8 cellular contexts compared by ENCODE assay signal in genomic region chrX:120604359-120604782, GRCh38. TPM values are rescaled to one million over a fixed set of nuclear protein-coding genes. Genes with fewer than 3 reads are reported as not detected.
A peak's percentile ranks its signal among the peaks of the same experiment; 100 is the strongest.
DNase-seq lines count a peak whose midpoint lies in the region; ATAC-seq, FAIRE-seq and TF ChIP-seq lines count a peak whose summit lies in the region.

No MANE protein-coding gene starts in this region.

- H3K4me3 ChIP-seq in K562 (peak overlapping the region; percentile 86), iPS-18c (ENCODE audit: insufficient read depth, low read depth, low read length) (peak overlapping the region; percentile 70), skin epidermis (peak overlapping the region; percentile 38 to 68 (median 54))

- POLR2A ChIA-PET in RWPE1 (lab: Yijun Ruan, JAX; ENCODE audit: low non-redundant PET) (interaction anchor here (0.6 to 0.8 kb wide), 4 partner anchors 41 to 752 kb away, joined by 3 to 4 read pairs (median 3); partner anchors contain the start of gene UPF3B), K562 (lab: Yijun Ruan, JAX) (interaction anchor here (0.6 to 2.1 kb wide), 8 partner anchors 10 to 1018 kb away, joined by 3 to 15 read pairs (median 3); partner anchors contain the start of gene CUL4B)

- no peaks in the 10 kb centered on the region for H3K27me3 ChIP-seq in K562 (ENCODE audit: control insufficient read depth in 2 of 2, insufficient read depth in 2 of 2, low read length in 2 of 2)

- peaks cover 16% of the 10 kb centered on the region for H3K36me3 Mint-ChIP-seq in Calu3 (ENCODE audit: insufficient read depth, unreplicated experiment)

- H3K4me2 ChIP-seq in K562 (ENCODE audit: insufficient read depth, low read length), result peak overlapping the region; percentile 92

- no peaks in the 10 kb centered on the region for H3K9me1 ChIP-seq in K562 (ENCODE audit: control insufficient read depth, insufficient read depth, low read length)

- WGBS in K562 (ENCODE audit: insufficient coverage, low coverage, missing lambda C conversion rate), result 0% methylated on average over 5 of the region's 5 CpGs

- H2AFZ ChIP-seq in K562 (ENCODE audit: low read depth, low read length), result peak overlapping the region; percentile 95

- no peaks in the 10 kb centered on the region for H3K4me1 Mint-ChIP-seq in Calu3 (ENCODE audit: low read depth, unreplicated experiment)

- peak overlapping the region; percentile 86 to 96; a peak in 3 of 4 replicates for H3K9ac ChIP-seq in K562 (ENCODE audit: insufficient read depth in 1 of 2, low read depth in 2 of 2, low read length in 2 of 2)

- no peaks in the 10 kb centered on the region; a peak in 2 of 5 replicates for H3K4me1 ChIP-seq in K562 (replicated peaks in 1 of 2; ENCODE audit: control insufficient read depth in 2 of 2, insufficient read depth in 2 of 2, low read length in 2 of 2)

- peak; percentile 56 for TF ChIP-seq POLR2A in K562 (conservative IDR thresholded peaks at IDR 0.05)

- peak; percentile 81 for ATAC-seq in K562

- H3K27me3 Mint-ChIP-seq in Calu3 (ENCODE audit: unreplicated experiment), result no peaks in the 10 kb centered on the region

- H3K27ac Mint-ChIP-seq in Calu3 (ENCODE audit: unreplicated experiment), result peak overlapping the region; percentile 94

- peaks cover 34% of the 10 kb centered on the region for H3K79me2 ChIP-seq in K562 (ENCODE audit: control insufficient read depth, insufficient read depth, low read length)

- H4K20me1 ChIP-seq in K562 (replicated peaks; ENCODE audit: control insufficient read depth, insufficient read depth, low read length), result no peaks in the 10 kb centered on the region

- TF ChIP-seq RAD21 in K562 (CRISPR knock-in tag; conservative IDR thresholded peaks at IDR 0.05 in 1 of 2, IDR thresholded peaks at IDR 0.05 in 1 of 2), result no peak

- no peak for TF ChIP-seq EP300 in K562 (IDR thresholded peaks at IDR 0.05; ENCODE audit: low read length)

- intact Hi-C loops in Calu3 (cut with micrococcal nuclease; ENCODE audit: unreplicated experiment) (loop anchor here (2.0 to 10.0 kb wide), 2 partner anchors 44 to 90 kb away; partner anchors contain the start of gene CUL4B), K562 (cut with micrococcal nuclease) (no loop called here)

- peak overlapping the region; percentile 83 for H3K4me3 Mint-ChIP-seq in Calu3 (ENCODE audit: low read depth, unreplicated experiment)

- CTCF ChIA-PET in Calu3 (lab: Charles Lee), result interaction anchor here (0.7 kb wide), 1 partner anchor 43 kb away, joined by 3 read pairs; no protein-coding TSS in a partner anchor
- CTCF ChIA-PET in RWPE1 (lab: Yijun Ruan, JAX), result interaction anchor here (0.6 kb wide), 1 partner anchor 356 kb away, joined by 3 read pairs; no protein-coding TSS in a partner anchor
- CTCF ChIA-PET in K562 (lab: Yijun Ruan, JAX; ENCODE audit: low intra/inter-chr PET ratio), result no interaction called here

- H3K9me3 Mint-ChIP-seq in Calu3 (ENCODE audit: low read depth, unreplicated experiment), result no peaks in the 10 kb centered on the region

- FAIRE-seq in K562 (lab: Jason Lieb, UNC), result peak; percentile 73

- peak; percentile 15 for DNase-seq in Calu3
- peak; percentile 28 for DNase-seq in GM20000 (ENCODE audit: low spot score)
- peak; percentile 6 for DNase-seq in HuH-7.5 (ENCODE audit: low spot score)
- peak; percentile 15 for DNase-seq in RWPE1 (ENCODE audit: low spot score)
- peak; percentile 36 to 53 (median 44) for DNase-seq in K562 (ENCODE audit: extremely low read depth in 1 of 4, low spot score in 3 of 4)
- no peak for DNase-seq in NCI-H1048 (lab: John Stamatoyannopoulos, UW)

- in situ Hi-C loops in K562 (cut with MboI), result no loop called here

- no peak for TF ChIP-seq CTCF in Calu3 (IDR thresholded peaks at IDR 0.05; ENCODE audit: unreplicated experiment)
- no peak for TF ChIP-seq CTCF in GM20000 (IDR thresholded peaks at IDR 0.05; ENCODE audit: extremely low read depth, missing control alignments)
- TF ChIP-seq CTCF in RWPE1 (conservative IDR thresholded peaks at IDR 0.05; ENCODE audit: low read depth), result no peak
- TF ChIP-seq CTCF in K562 (IDR thresholded peaks at IDR 0.05 in 2 of 3, conservative IDR thresholded peaks at IDR 0.05 in 1 of 3; ENCODE audit: insufficient read depth in 2 of 3, low read depth in 1 of 3, low read length in 3 of 3), result no peak

- peaks cover 33% of the 10 kb centered on the region; the same call in 2 of the 3 replicates for H3K36me3 ChIP-seq in K562 (ENCODE audit: control insufficient read depth, insufficient read depth, low read length)

- H3K9me3 ChIP-seq in K562 (replicated peaks; ENCODE audit: control insufficient read depth, insufficient read depth, low read depth, low read length), result no peaks in the 10 kb centered on the region
- no peaks in the 10 kb centered on the region for H3K9me3 ChIP-seq in iPS-18c (ENCODE audit: control insufficient read depth, insufficient read depth, low read length)

- BruUV-seq in Calu3 (replicated peaks; lab: Mats Ljungman, UMichigan) (no TSS peak), K562 (replicated peaks; lab: Mats Ljungman, UMichigan) (TSS peak; percentile 74)

- H3K27ac ChIP-seq in RWPE1, result peak overlapping the region; percentile 87
- H3K27ac ChIP-seq in K562 (ENCODE audit: extremely low read depth, low read depth, low read length), result peak overlapping the region; percentile 95
- peak overlapping the region; percentile 54 to 91 (median 88) for H3K27ac ChIP-seq in skin epidermis

RNA-seq across cellular contexts. Expression of gene MCTS1, which starts 0.5 kb away (rescaled TPM):
- total RNA-seq in Calu3 (2022) (64.7 and 67.7 TPM in 2 replicates), K562 (2014; rRNA removed) (64.9 and 65.3 TPM in 2 replicates), K562 (2014; rRNA removed; fragmentation: Illumina TruSeq; extraction: Trizol) (153 and 171 TPM in 2 replicates), K562 (2015; rRNA removed; fragmentation: Illumina TruSeq; extraction: Trizol) (140 and 152 TPM in 2 replicates), K562 (2021) (101 and 114 TPM in 2 replicates)
- 28.2 and 51.5 TPM in 2 replicates for total RNA-seq in K562 (2011; cell fraction: chromatin; rRNA removed; ENCODE audit: low replicate concordance)
- total RNA-seq in K562 (2011; cell fraction: nucleolus; rRNA removed), result 15.8 and 18.9 TPM in 2 replicates
- total RNA-seq in K562 (2011; cell fraction: nucleoplasm; rRNA removed), result 34.3 and 41.1 TPM in 2 replicates
- polyA plus RNA-seq in K562 (2011; rRNA removed) (149 and 204 TPM in 2 replicates), K562 (2014; fragmentation: Illumina TruSeq; extraction: Trizol) (145 and 148 TPM in 2 replicates), K562 (2014; fragmentation: Nextera tagmentation; extraction: Ambion mirVana) (100 to 1,000 TPM; 270 to 300 TPM), K562 (2014; rRNA removed) (117 and 120 TPM in 2 replicates)
- 30.9 and 57.9 TPM in 2 replicates for polyA plus RNA-seq in K562 (2011; cell fraction: cytosol; rRNA removed)
- polyA plus RNA-seq in K562 (2011; cell fraction: nucleus; rRNA removed), result 17.2 and 35.3 TPM in 2 replicates
- 120 and 163 TPM in 2 replicates for polyA plus RNA-seq in K562 (2012)
- 44.9 and 63.6 TPM in 2 replicates for polyA minus RNA-seq in K562 (2011; rRNA and poly(A)+ RNA removed)
- 17.7 and 29.4 TPM in 2 replicates for polyA minus RNA-seq in K562 (2011; cell fraction: cytosol; rRNA and poly(A)+ RNA removed)
- polyA minus RNA-seq in K562 (2011; cell fraction: nucleus; rRNA and poly(A)+ RNA removed), result 15.2 and 29.4 TPM in 2 replicates

RNA-seq across cellular contexts. Expression of gene C1GALT1C1, which starts 25.5 kb away (rescaled TPM):
- total RNA-seq in Calu3 (2022) (25.0 and 26.8 TPM in 2 replicates), K562 (2014; rRNA removed) (10.0 and 10.2 TPM in 2 replicates), K562 (2014; rRNA removed; fragmentation: Illumina TruSeq; extraction: Trizol) (15.9 and 16.6 TPM in 2 replicates), K562 (2015; rRNA removed; fragmentation: Illumina TruSeq; extraction: Trizol) (15.9 and 18.1 TPM in 2 replicates), K562 (2021) (9.6 TPM in 2 replicates)
- 8.7 and 25.2 TPM in 2 replicates for total RNA-seq in K562 (2011; cell fraction: chromatin; rRNA removed; ENCODE audit: low replicate concordance)
- 10.7 and 12.2 TPM in 2 replicates for total RNA-seq in K562 (2011; cell fraction: nucleolus; rRNA removed)
- 16.3 and 18.8 TPM in 2 replicates for total RNA-seq in K562 (2011; cell fraction: nucleoplasm; rRNA removed)
- polyA plus RNA-seq in K562 (2011; rRNA removed) (14.9 and 25.6 TPM in 2 replicates), K562 (2014; fragmentation: Illumina TruSeq; extraction: Trizol) (14.0 and 17.1 TPM in 2 replicates), K562 (2014; fragmentation: Nextera tagmentation; extraction: Ambion mirVana) (10 to 100 TPM; 46.4 to 49.4 TPM), K562 (2014; rRNA removed) (14.6 and 15.1 TPM in 2 replicates)
- 4.7 and 7.8 TPM in 2 replicates for polyA plus RNA-seq in K562 (2011; cell fraction: cytosol; rRNA removed)
- 3.1 and 5.3 TPM in 2 replicates for polyA plus RNA-seq in K562 (2011; cell fraction: nucleus; rRNA removed)
- 11.7 and 12.1 TPM in 2 replicates for polyA plus RNA-seq in K562 (2012)
- polyA minus RNA-seq in K562 (2011; rRNA and poly(A)+ RNA removed), result 12.6 and 13.5 TPM in 2 replicates
- 1.4 and 3.4 TPM in 2 replicates for polyA minus RNA-seq in K562 (2011; cell fraction: cytosol; rRNA and poly(A)+ RNA removed)
- polyA minus RNA-seq in K562 (2011; cell fraction: nucleus; rRNA and poly(A)+ RNA removed), result 2.3 and 4.0 TPM in 2 replicates

RNA-seq across cellular contexts. Expression of gene CUL4B, which starts 43.6 kb away (rescaled TPM):
- total RNA-seq in Calu3 (2022), result 32.8 and 35.2 TPM in 2 replicates
- total RNA-seq in K562 (2011; cell fraction: chromatin; rRNA removed; ENCODE audit: low replicate concordance), result 26.9 and 40.8 TPM in 2 replicates
- 6.5 and 8.3 TPM in 2 replicates for total RNA-seq in K562 (2011; cell fraction: nucleolus; rRNA removed)
- total RNA-seq in K562 (2011; cell fraction: nucleoplasm; rRNA removed), result 12.4 and 16.1 TPM in 2 replicates
- total RNA-seq in K562 (2014; rRNA removed), result 14.7 and 15.0 TPM in 2 replicates
- total RNA-seq in K562 (2014; rRNA removed; fragmentation: Illumina TruSeq; extraction: Trizol), result 41.5 and 49.0 TPM in 2 replicates
- 35.4 and 37.5 TPM in 2 replicates for total RNA-seq in K562 (2015; rRNA removed; fragmentation: Illumina TruSeq; extraction: Trizol)
- total RNA-seq in K562 (2021), result 40.9 and 43.2 TPM in 2 replicates
- 41.7 and 51.7 TPM in 2 replicates for polyA plus RNA-seq in K562 (2011; rRNA removed)
- polyA plus RNA-seq in K562 (2011; cell fraction: cytosol; rRNA removed), result 15.0 and 21.1 TPM in 2 replicates
- 29.9 and 30.6 TPM in 2 replicates for polyA plus RNA-seq in K562 (2011; cell fraction: nucleus; rRNA removed)
- polyA plus RNA-seq in K562 (2012), result 31.8 and 38.6 TPM in 2 replicates
- polyA plus RNA-seq in K562 (2014; fragmentation: Illumina TruSeq; extraction: Trizol), result 33.9 and 39.0 TPM in 2 replicates
- 10 to 100 TPM; 15.5 to 23.6 TPM for polyA plus RNA-seq in K562 (2014; fragmentation: Nextera tagmentation; extraction: Ambion mirVana)
- polyA plus RNA-seq in K562 (2014; rRNA removed), result 25.8 and 33.5 TPM in 2 replicates
- polyA minus RNA-seq in K562 (2011; rRNA and poly(A)+ RNA removed), result 69.6 and 78.1 TPM in 2 replicates
- polyA minus RNA-seq in K562 (2011; cell fraction: cytosol; rRNA and poly(A)+ RNA removed), result 21.6 and 31.1 TPM in 2 replicates
- polyA minus RNA-seq in K562 (2011; cell fraction: nucleus; rRNA and poly(A)+ RNA removed), result 12.4 and 23.2 TPM in 2 replicates
